In genomic region chr9:106835840-106836239, GRCh38 we compare ENCODE assay signal across 2 cellular contexts.
TF ChIP-seq lines count a peak whose summit lies in the region.

No MANE protein-coding gene starts in this region.

TF ChIP-seq in HepG2, 621 proteins besides CTCF, POLR2A, EP300 and RAD21:
- TF ChIP-seq MAFF (IDR thresholded peaks at IDR 0.05; ENCODE audit: low read depth, low read length) (0 out of 2 replicates have a peak, but pooled peaks have one; percentile 9), CHCHD3 (CRISPR knock-in tag; IDR thresholded peaks at IDR 0.05) (no peak), CCAR2 (optimal IDR thresholded peaks at IDR 0.05; ENCODE audit: low read depth, low read length) (no peak), MAFK (conservative IDR thresholded peaks at IDR 0.05 in 1 of 2, IDR thresholded peaks at IDR 0.05 in 1 of 2; ENCODE audit: low read length in 2 of 2) (peak in 1 of 2 experiments; percentile 48; a peak in 2 of 4 replicates), ZIK1 (CRISPR knock-in tag; IDR thresholded peaks at IDR 0.05; ENCODE audit: borderline replicate concordance, low read depth) (no peak)

TF ChIP-seq in IMR-90, 13 proteins besides CTCF, POLR2A, EP300 and RAD21:
- TF ChIP-seq MAFK (IDR thresholded peaks at IDR 0.05; ENCODE audit: low read depth, low read length) (peak; percentile 34; the same call in 1 of the 2 replicates), BHLHE40 (IDR thresholded peaks at IDR 0.05; ENCODE audit: low read depth, low read length) (no peak)
